8 cellular contexts compared by ENCODE assay signal in genomic region chr21:36917487-36918158, GRCh38. TPM values are rescaled to one million over a fixed set of nuclear protein-coding genes. Genes with fewer than 3 reads are reported as not detected.
DNase-seq lines count a peak whose midpoint lies in the region; ATAC-seq and TF ChIP-seq lines count a peak whose summit lies in the region.

No MANE protein-coding gene starts in this region.

- H3K36me3 Mint-ChIP-seq in T-helper 2 cell treated with Interferon-gamma antibody and Interleukin-4, amounts not matched to agents 5 μg/mL and 100 μg/mL, for 36 hours (ENCODE audit: low read depth): no peaks in the 10 kb centered on the region

- no peaks in the 10 kb centered on the region for H3K79me2 ChIP-seq in OCI-LY7 (ENCODE audit: insufficient read depth, low read depth, low read length)

- POLR2A ChIA-PET in GM10248 (lab: Yijun Ruan, JAX) (no interaction called here), OCI-LY7 (lab: Charles Lee) (interaction anchor here (0.6 kb wide), 1 partner anchor 98 kb away, joined by 8 read pairs; no protein-coding TSS in a partner anchor)

- CTCF ChIA-PET in GM10248 (lab: Yijun Ruan, JAX): interaction anchor here (1.0 to 1.9 kb wide), 4 partner anchors 10 to 494 kb away, joined by 3 to 13 read pairs (median 6); no protein-coding TSS in a partner anchor
- CTCF ChIA-PET in OCI-LY7 (lab: Charles Lee; ENCODE audit: unreplicated experiment): no interaction called here

- no peak overlapping the region for H3K23ac ChIP-seq in neuronal stem cell (ENCODE audit: low read depth, low read length, poor library complexity)

- H2BK12ac ChIP-seq in neuronal stem cell (ENCODE audit: low read length): no peak overlapping the region

- no peaks in the 10 kb centered on the region for H4K20me1 ChIP-seq in OCI-LY7 (ENCODE audit: insufficient read depth, low read length)

- no peak overlapping the region for H3K4me2 ChIP-seq in OCI-LY7 (ENCODE audit: low read length)
- H3K4me2 ChIP-seq in neuronal stem cell (ENCODE audit: insufficient read depth, low read length, poor library complexity, severe bottlenecking): no peak overlapping the region

- H3K36me3 ChIP-seq in OCI-LY7 (ENCODE audit: insufficient read depth, low read length) (no peaks in the 10 kb centered on the region), neuronal stem cell (replicated peaks in 1 of 2; ENCODE audit: control insufficient read depth in 2 of 2, insufficient read depth in 2 of 2, low read length in 2 of 2) (peaks cover 0 to 1% of the 10 kb centered on the region in 2 donors)

- ATAC-seq in HG03025 (IDR thresholded peaks at IDR 0.05; ENCODE audit: low FRiP score, unreplicated experiment) (no peak), HG03354 (IDR thresholded peaks at IDR 0.05; ENCODE audit: poor library complexity, severe bottlenecking, unreplicated experiment) (no peak)

- no peak overlapping the region for H2AK5ac ChIP-seq in neuronal stem cell (ENCODE audit: low read depth, low read length)

- H3K9me3 Mint-ChIP-seq in T-helper 2 cell treated with Interferon-gamma antibody and Interleukin-4, amounts not matched to agents 5 μg/mL and 100 μg/mL, for 36 hours: no peaks in the 10 kb centered on the region

- H3K27ac ChIP-seq in OCI-LY7 (ENCODE audit: low read depth, low read length, poor library complexity, severe bottlenecking) (no peak overlapping the region), neuronal stem cell (replicated peaks; ENCODE audit: low read length) (no peak overlapping the region)

- no peaks in the 10 kb centered on the region for H3K27me3 ChIP-seq in neuronal stem cell (ENCODE audit: control insufficient read depth in 3 of 3, insufficient read depth in 3 of 3, low read depth in 1 of 3, low read length in 3 of 3)

- H3K9me2 ChIP-seq in OCI-LY7 (ENCODE audit: insufficient read depth, low read length): no peaks in the 10 kb centered on the region

- no peak overlapping the region for H3K27ac Mint-ChIP-seq in T-helper 2 cell treated with Interferon-gamma antibody and Interleukin-4, amounts not matched to agents 5 μg/mL and 100 μg/mL, for 36 hours

- intact Hi-C loops in OCI-LY7 (cut with micrococcal nuclease; ENCODE audit: unreplicated experiment): no loop called here

- H3K18ac ChIP-seq in neuronal stem cell (ENCODE audit: low read length): no peak overlapping the region

- no peak overlapping the region for H4K91ac ChIP-seq in neuronal stem cell (ENCODE audit: low read depth, low read length, poor library complexity)

- H3K4ac ChIP-seq in neuronal stem cell (ENCODE audit: low read length): no peak overlapping the region

- no peaks in the 10 kb centered on the region for H3K9me3 ChIP-seq in OCI-LY7 (ENCODE audit: low read length)
- no peaks in the 10 kb centered on the region for H3K9me3 ChIP-seq in neuronal stem cell (replicated peaks in 1 of 2; ENCODE audit: control insufficient read depth in 2 of 2, insufficient read depth in 1 of 2, low read depth in 1 of 2, low read length in 2 of 2)

- H2AFZ ChIP-seq in OCI-LY7 (ENCODE audit: low read length): no peak overlapping the region
- no peak overlapping the region for H2AFZ ChIP-seq in neuronal stem cell (ENCODE audit: low read length)

- H3K4me3 Mint-ChIP-seq in T-helper 2 cell treated with Interferon-gamma antibody and Interleukin-4, amounts not matched to agents 5 μg/mL and 100 μg/mL, for 36 hours: no peak overlapping the region

- no peak overlapping the region for H3K14ac ChIP-seq in neuronal stem cell (ENCODE audit: low read length)

- H3K27me3 Mint-ChIP-seq in T-helper 2 cell treated with Interferon-gamma antibody and Interleukin-4, amounts not matched to agents 5 μg/mL and 100 μg/mL, for 36 hours (ENCODE audit: low read depth): no peaks in the 10 kb centered on the region

- H3K4me1 Mint-ChIP-seq in T-helper 2 cell treated with Interferon-gamma antibody and Interleukin-4, amounts not matched to agents 5 μg/mL and 100 μg/mL, for 36 hours (ENCODE audit: low read depth): peaks cover 4% of the 10 kb centered on the region

- H3K4me3 ChIP-seq in OCI-LY7 (ENCODE audit: low read depth, low read length, poor library complexity, severe bottlenecking): no peak overlapping the region
- H3K4me3 ChIP-seq in neuronal stem cell (ENCODE audit: low read length in 2 of 2): no peak overlapping the region

- H2BK120ac ChIP-seq in neuronal stem cell (ENCODE audit: low read depth, low read length): no peak overlapping the region

- H3K4me1 ChIP-seq in OCI-LY7 (ENCODE audit: insufficient read depth, low read length, poor library complexity, severe bottlenecking) (peaks cover 3% of the 10 kb centered on the region), neuronal stem cell (ENCODE audit: control insufficient read depth in 2 of 2, insufficient read depth in 1 of 2, low read depth in 1 of 2, low read length in 2 of 2) (peaks cover 6 to 9% of the 10 kb centered on the region in 2 donors)

- no peak overlapping the region for H2BK5ac ChIP-seq in neuronal stem cell (ENCODE audit: low read length)

- BruUV-seq in OCI-LY7 (replicated peaks; lab: Mats Ljungman, UMichigan): no TSS peak

- no peak overlapping the region for H2BK15ac ChIP-seq in neuronal stem cell (ENCODE audit: low read length)

- H3K9ac ChIP-seq in neuronal stem cell (ENCODE audit: low read depth, low read length, poor library complexity): no peak overlapping the region

- TF ChIP-seq CTCF in GM10248 (IDR thresholded peaks at IDR 0.05; ENCODE audit: control extremely low read depth, extremely low read depth, low read depth, missing control alignments) (peak; percentile 17), OCI-LY7 (conservative IDR thresholded peaks at IDR 0.05; ENCODE audit: low read length) (peak; percentile 36; the same call in 1 of the 2 replicates)

- H4K8ac ChIP-seq in neuronal stem cell (ENCODE audit: low read depth, low read length): no peak overlapping the region

- no peak for DNase-seq in GM10248 (ENCODE audit: extremely low spot score)
- no peak for DNase-seq in OCI-LY7 (ENCODE audit: low spot score)
- peak; percentile 26 for DNase-seq in fibroblast of gingiva (ENCODE audit: low read depth)
- peak; percentile 30 for DNase-seq in neuronal stem cell (ENCODE audit: low spot score)
- DNase-seq in HK-2 (ENCODE audit: unreplicated experiment): no peak
- DNase-seq in T-helper 2 cell treated with Interferon-gamma antibody and Interleukin-4, amounts not matched to agents 5 μg/mL and 100 μg/mL, for 36 hours (ENCODE audit: low spot score): no peak

- no peaks in the 10 kb centered on the region for H3K79me1 ChIP-seq in neuronal stem cell (ENCODE audit: low read depth, low read length)

- WGBS in neuronal stem cell (ENCODE audit: extremely low coverage in 2 of 2, insufficient read length in 2 of 2, insufficient replicate concordance in 1 of 2), 2 donors: no CpG with 5 or more reads among the region's 8 CpGs

RNA-seq across cellular contexts. Expression of gene HLCS, which starts 48.8 kb away (rescaled TPM):
- 12.0 and 13.7 TPM in 2 replicates for total RNA-seq in OCI-LY7 (2014; rRNA removed; shearing (Covaris generic))
- 20.9 and 24.2 TPM in 2 replicates for total RNA-seq in OCI-LY7 (2022)
- polyA plus RNA-seq in neuronal stem cell (2013, experiment 1 of 2): 11.5 TPM
- polyA plus RNA-seq in neuronal stem cell (2013, experiment 2 of 2): 11.3 TPM

Comparison
In these comparisons a context has a peak if more than half of its experiments do, and no peak if none do; other contexts are left out.
1. DNase-seq: peak in fibroblast of gingiva (single experiment) and neuronal stem cell (single experiment); none in GM10248 (single experiment), OCI-LY7 (single experiment), HK-2 (single experiment) and T-helper 2 cell treated with Interferon-gamma antibody and Interleukin-4, amounts not matched to agents 5 μg/mL and 100 μg/mL, for 36 hours (single experiment).